In genomic region chr12:51188359-51189051, GRCh38 we compare ENCODE assay signal across 10 cellular contexts. TPM values are rescaled to one million over a fixed set of nuclear protein-coding genes. Genes with fewer than 3 reads are reported as not detected.
DNase-seq lines count a peak whose midpoint lies in the region; ATAC-seq lines count a peak whose summit lies in the region.
"Had no signal": no experiment of that assay in that cellular context is flagged by ENCODE, and none has a peak within 500 bp of the region (broad histone marks: within the 10 kb centered on the region; RNA-seq: fewer than 3 reads in every experiment).

No MANE protein-coding gene starts in this region.

- no peaks in the 10 kb centered on the region for H3K4me1 ChIP-seq in mesendoderm (ENCODE audit: control insufficient read depth, low read depth, low read length)
- no peaks in the 10 kb centered on the region for H3K4me1 ChIP-seq in aorta (ENCODE audit: control insufficient read depth in 1 of 2, insufficient read depth in 2 of 2, low read length in 2 of 2)

- no peak overlapping the region for H2AK5ac ChIP-seq in mesendoderm (ENCODE audit: low read length)

- no peaks in the 10 kb centered on the region for H3K36me3 ChIP-seq in mesendoderm (ENCODE audit: control insufficient read depth, insufficient read depth, low read length)
- peaks cover 0 to 2% of the 10 kb centered on the region in 2 donors for H3K36me3 ChIP-seq in aorta (ENCODE audit: control insufficient read depth in 1 of 2, insufficient read depth in 2 of 2, low read length in 1 of 2)

- no peaks in the 10 kb centered on the region for H3K9me3 Mint-ChIP-seq in activated T-cell treated with anti-CD3 and anti-CD28 coated beads, Interleukin-2, amount 50 U/mL, for 72 hours

- no peaks in the 10 kb centered on the region for H3K9me3 ChIP-seq in aorta (ENCODE audit: control insufficient read depth, low read length)

- H3K36me3 Mint-ChIP-seq in activated T-cell treated with anti-CD3 and anti-CD28 coated beads, Interleukin-2, amount 50 U/mL, for 72 hours (ENCODE audit: insufficient read depth in 2 of 2): no peaks in the 10 kb centered on the region

- H3K4me3 Mint-ChIP-seq in activated T-cell treated with anti-CD3 and anti-CD28 coated beads, Interleukin-2, amount 50 U/mL, for 72 hours: no peak overlapping the region

- H3K27me3 ChIP-seq in mesendoderm (ENCODE audit: insufficient read depth, low read length, poor library complexity) (no peaks in the 10 kb centered on the region), aorta (ENCODE audit: control insufficient read depth in 1 of 2, insufficient read depth in 2 of 2, low read length in 1 of 2) (no peaks in the 10 kb centered on the region)

- no peaks in the 10 kb centered on the region for H3K4me1 Mint-ChIP-seq in activated T-cell treated with anti-CD3 and anti-CD28 coated beads, Interleukin-2, amount 50 U/mL, for 72 hours (ENCODE audit: low read depth)

- no peaks in the 10 kb centered on the region for H3K79me1 ChIP-seq in mesendoderm (ENCODE audit: low read length)

- H2BK120ac ChIP-seq in mesendoderm (ENCODE audit: low read depth, low read length): no peak overlapping the region

- no peak overlapping the region for H3K4me2 ChIP-seq in mesendoderm (ENCODE audit: low read length)

- peak overlapping the region; percentile 45 for H3K23ac ChIP-seq in mesendoderm (ENCODE audit: low read length)

- no CpG with 5 or more reads among the region's 14 CpGs for WGBS in mesendoderm (ENCODE audit: extremely low coverage, insufficient coverage, low lambda C conversion rate)
- 87 to 88% methylated on average over 14 of the region's 14 CpGs for WGBS in aorta, 2 donors

- no peaks in the 10 kb centered on the region for H3K79me2 ChIP-seq in mesendoderm (ENCODE audit: control insufficient read depth, insufficient read depth, low read length)

- no peak overlapping the region for H3K9ac ChIP-seq in mesendoderm (ENCODE audit: low read length)

- no peaks in the 10 kb centered on the region for H3K27me3 Mint-ChIP-seq in activated T-cell treated with anti-CD3 and anti-CD28 coated beads, Interleukin-2, amount 50 U/mL, for 72 hours (ENCODE audit: low read depth)

- ATAC-seq in GM18502 (IDR thresholded peaks at IDR 0.05; ENCODE audit: poor library complexity, unreplicated experiment) (peak; percentile 69), GM21367 (IDR thresholded peaks at IDR 0.05; ENCODE audit: unreplicated experiment) (peak; percentile 55), HG03342 (IDR thresholded peaks at IDR 0.05; ENCODE audit: unreplicated experiment) (peak; percentile 63), aorta (ENCODE audit: low FRiP score) (no peak)
- no peak for ATAC-seq in activated T-cell treated with anti-CD3 and anti-CD28 coated beads, Interleukin-2, amount 50 U/mL, for 72 hours (replicated peaks in 1 of 2)

- H3K56ac ChIP-seq in mesendoderm (ENCODE audit: low read length): no peak overlapping the region

- H3K18ac ChIP-seq in mesendoderm (ENCODE audit: low read length): no peak overlapping the region

- no peak overlapping the region for H4K8ac ChIP-seq in mesendoderm (ENCODE audit: low read depth, low read length)

- no peak overlapping the region for H4K5ac ChIP-seq in mesendoderm (ENCODE audit: low read length)

- H3K4me3 ChIP-seq in mesendoderm (ENCODE audit: low read length): no peak overlapping the region
- H3K4me3 ChIP-seq in aorta (ENCODE audit: low read length in 2 of 2): no peak overlapping the region

- no peak overlapping the region for H3K27ac Mint-ChIP-seq in activated T-cell treated with anti-CD3 and anti-CD28 coated beads, Interleukin-2, amount 50 U/mL, for 72 hours

- H2BK15ac ChIP-seq in mesendoderm (replicated peaks; ENCODE audit: low read depth): no peak overlapping the region

- no peak for DNase-seq in mesendoderm
- no peak for DNase-seq in aorta
- no peak for DNase-seq in activated effector memory CD4-positive, alpha-beta T cell treated with Interleukin-2 at 50 U/mL for 16 hours
- no peak for DNase-seq in activated T-cell treated with anti-CD3 and anti-CD28 coated beads, Interleukin-2, amount 50 U/mL, for 72 hours
- DNase-seq in OCI-M1 (lab: John Stamatoyannopoulos, UW): no peak
- DNase-seq: amygdala, NCI-H1417 had no signal

- H2BK5ac ChIP-seq in mesendoderm (ENCODE audit: low read length): no peak overlapping the region

- no peak overlapping the region for H3K4ac ChIP-seq in mesendoderm (ENCODE audit: low read depth, low read length)

- intact Hi-C loops in aorta (cut with DNase I): no loop called here

- H3K27ac ChIP-seq in mesendoderm (ENCODE audit: low read depth, low read length) (no peak overlapping the region), aorta (ENCODE audit: low read depth in 1 of 2, low read length in 2 of 2) (no peak overlapping the region)

RNA-seq across cellular contexts. Expression of gene TFCP2, which starts 15.6 kb away (rescaled TPM):
- 31.9 TPM for polyA plus RNA-seq in mesendoderm (2013, experiment 1 of 2)
- 32.5 TPM for polyA plus RNA-seq in mesendoderm (2013, experiment 2 of 2)
- total RNA-seq in aorta: 10 to 100 TPM; 15.6 to 25.4 TPM
- 1 to 10 TPM; 8.9 to 9.7 TPM for polyA plus RNA-seq in aorta
- total RNA-seq in activated T-cell treated with anti-CD3 and anti-CD28 coated beads, Interleukin-2, amount 50 U/mL, for 72 hours: 10 to 100 TPM; 36.9 to 49.2 TPM

RNA-seq across cellular contexts. Expression of gene POU6F1, which starts 29.4 kb away (rescaled TPM):
- polyA plus RNA-seq in mesendoderm (2013, experiment 1 of 2): 3.9 TPM
- 4.5 TPM for polyA plus RNA-seq in mesendoderm (2013, experiment 2 of 2)
- 10 to 100 TPM; 29.3 to 36.5 TPM for total RNA-seq in aorta
- 10 to 100 TPM; 13.3 to 30.1 TPM for polyA plus RNA-seq in aorta
- 10 to 100 TPM; 12.0 to 16.0 TPM for total RNA-seq in activated T-cell treated with anti-CD3 and anti-CD28 coated beads, Interleukin-2, amount 50 U/mL, for 72 hours

RNA-seq across cellular contexts. Expression of gene DAZAP2, which starts 50.1 kb away (rescaled TPM):
- polyA plus RNA-seq in mesendoderm (2013, experiment 1 of 2): 35.9 TPM
- polyA plus RNA-seq in mesendoderm (2013, experiment 2 of 2): 34.9 TPM
- 100 to 1,000 TPM; 167 to 171 TPM for total RNA-seq in aorta
- polyA plus RNA-seq in aorta: 100 to 1,000 TPM; 271 to 311 TPM
- 100 to 1,000 TPM; 114 TPM for total RNA-seq in activated T-cell treated with anti-CD3 and anti-CD28 coated beads, Interleukin-2, amount 50 U/mL, for 72 hours

Comparison
In these comparisons a context has a peak if more than half of its experiments do, and no peak if none do; other contexts are left out.
1. ATAC-seq: peak in GM18502 (single experiment), GM21367 (single experiment) and HG03342 (single experiment); none in aorta (single experiment) and activated T-cell treated with anti-CD3 and anti-CD28 coated beads, Interleukin-2, amount 50 U/mL, for 72 hours (0 of 2).